ENCODE assay signal across 5 cellular contexts in genomic region chr10:46593307-46593706, GRCh38. TPM values are rescaled to one million over a fixed set of nuclear protein-coding genes. Genes with fewer than 3 reads are reported as not detected.
"Had no signal": no experiment of that assay in that cellular context is flagged by ENCODE, and none has a peak within 500 bp of the region (broad histone marks: within the 10 kb centered on the region; RNA-seq: fewer than 3 reads in every experiment).

No MANE protein-coding gene starts in this region.

RNA-seq across cellular contexts. Expression of gene SYT15, which starts 14.4 kb away (rescaled TPM):
- total RNA-seq: GM23338, H7 had no signal

RNA-seq across cellular contexts. Expression of gene GPRIN2, which starts 36.8 kb away (rescaled TPM):
- total RNA-seq: GM23248, H4, HFFc6 had no signal
- polyA plus RNA-seq: GM23248 had no signal
